In the genomic region with DNA sequence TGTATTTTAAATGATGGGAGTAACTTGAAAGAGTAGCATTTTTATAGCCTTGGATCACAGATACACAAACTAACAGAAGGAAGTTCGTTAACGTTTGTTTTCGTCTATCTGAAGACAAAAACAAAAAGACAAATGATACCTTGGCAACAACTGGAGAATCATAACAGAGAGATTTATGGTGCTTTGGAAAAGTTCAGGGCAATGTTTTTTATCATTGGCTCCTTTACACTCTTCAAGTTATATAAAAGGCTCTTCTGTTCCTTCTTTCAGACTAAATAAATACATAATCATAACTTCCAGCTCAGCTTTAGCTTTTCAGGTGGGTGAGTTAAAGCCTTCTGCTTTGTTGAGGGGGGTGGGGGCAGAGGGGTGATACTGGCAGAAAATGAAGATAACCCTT, we compare ENCODE assay signal across 24 cellular contexts.
DNase-seq lines count a peak whose midpoint lies in the region; ATAC-seq, FAIRE-seq and TF ChIP-seq lines count a peak whose summit lies in the region.
"Had no signal": no experiment of that assay in that cellular context is flagged by ENCODE, and none has a peak within 500 bp of the region (broad histone marks: within the 10 kb centered on the region; RNA-seq: fewer than 3 reads in every experiment).

No MANE protein-coding gene starts in this region.

- FAIRE-seq in islet of Langerhans (lab: Jason Lieb, UNC), result peak; percentile 36
- FAIRE-seq: A204.1, HTR-8/SVneo, RCC 7860 had no signal

- H3K27ac ChIP-seq in heart right ventricle (peak overlapping the region in 7 of 10 donors; percentile 7 to 80 (median 38)), OCI-LY7 (ENCODE audit: low read depth, low read length, poor library complexity, severe bottlenecking) (no peak overlapping the region), upper lobe of right lung (peak overlapping the region; percentile 6), sigmoid colon (peak overlapping the region in 2 of 4 donors; percentile 35 to 56)

- no peaks in the 10 kb centered on the region for H4K20me1 ChIP-seq in OCI-LY7 (ENCODE audit: insufficient read depth, low read length)

- CTCF ChIA-PET in OCI-LY7 (lab: Charles Lee; ENCODE audit: unreplicated experiment), result interaction anchor here (0.6 kb wide), 1 partner anchor 722 kb away, joined by 3 read pairs; no protein-coding TSS in a partner anchor

- H3K79me2 ChIP-seq in OCI-LY7 (ENCODE audit: insufficient read depth, low read depth, low read length), result no peaks in the 10 kb centered on the region

- H3K4me3 ChIP-seq in heart right ventricle (no peak overlapping the region), OCI-LY7 (ENCODE audit: low read depth, low read length, poor library complexity, severe bottlenecking) (no peak overlapping the region), upper lobe of right lung (no peak overlapping the region), sigmoid colon (no peak overlapping the region)

- H3K4me1 ChIP-seq in heart right ventricle, result peaks cover 3 to 72% (median 32%) of the 10 kb centered on the region in 9 donors
- no peaks in the 10 kb centered on the region for H3K4me1 ChIP-seq in OCI-LY7 (ENCODE audit: insufficient read depth, low read length, poor library complexity, severe bottlenecking)
- peaks cover 3% of the 10 kb centered on the region for H3K4me1 ChIP-seq in upper lobe of right lung
- H3K4me1 ChIP-seq in sigmoid colon, result peaks cover 0 to 26% (median 22%) of the 10 kb centered on the region in 4 donors

- no peak for TF ChIP-seq EP300 in sigmoid colon (IDR thresholded peaks at IDR 0.05)

- no peak for ATAC-seq in heart right ventricle
- no peak for ATAC-seq in Right ventricle myocardium superior (ENCODE audit: poor library complexity)
- no peak for ATAC-seq in upper lobe of right lung

- WGBS in heart right ventricle, 2 donors, result 30 to 58% methylated on average over 3 of the region's 3 CpGs
- 9 to 44% methylated on average over 3 of the region's 3 CpGs for WGBS in sigmoid colon, 2 donors

- no peaks in the 10 kb centered on the region for H3K9me3 ChIP-seq in heart right ventricle
- H3K9me3 ChIP-seq in OCI-LY7 (ENCODE audit: low read length), result no peaks in the 10 kb centered on the region
- no peaks in the 10 kb centered on the region for H3K9me3 ChIP-seq in upper lobe of right lung
- H3K9me3 ChIP-seq in sigmoid colon, result no peaks in the 10 kb centered on the region
- H3K9me3 ChIP-seq: BE2C had no signal

- POLR2A ChIA-PET in OCI-LY7 (lab: Charles Lee), result interaction anchor here (0.6 to 1.9 kb wide), 3 partner anchors 20 to 82 kb away, joined by 3 to 5 read pairs (median 3); no protein-coding TSS in a partner anchor

- H3K36me3 ChIP-seq in heart right ventricle (no peaks in the 10 kb centered on the region), OCI-LY7 (ENCODE audit: insufficient read depth, low read length) (no peaks in the 10 kb centered on the region), upper lobe of right lung (no peaks in the 10 kb centered on the region), sigmoid colon (no peaks in the 10 kb centered on the region)
- H3K36me3 ChIP-seq: BE2C had no signal

- H3K9me2 ChIP-seq in OCI-LY7 (ENCODE audit: insufficient read depth, low read length), result no peaks in the 10 kb centered on the region

- H2AFZ ChIP-seq in OCI-LY7 (ENCODE audit: low read length), result 0 out of 2 replicates have a peak overlapping the region, but pooled peaks have one; percentile 28

- no peak overlapping the region for H3K4me2 ChIP-seq in OCI-LY7 (ENCODE audit: low read length)

- H3K27me3 ChIP-seq in heart right ventricle, result no peaks in the 10 kb centered on the region
- no peaks in the 10 kb centered on the region for H3K27me3 ChIP-seq in upper lobe of right lung
- H3K27me3 ChIP-seq in sigmoid colon, result no peaks in the 10 kb centered on the region
- H3K27me3 ChIP-seq: BE2C had no signal

- no TSS peak for BruUV-seq in OCI-LY7 (replicated peaks; lab: Mats Ljungman, UMichigan)

- no peak for TF ChIP-seq POLR2A in sigmoid colon (IDR thresholded peaks at IDR 0.05)

- DNase-seq in heart right ventricle, result no peak
- no peak for DNase-seq in Right ventricle myocardium superior
- no peak for DNase-seq in OCI-LY7 (ENCODE audit: low spot score)
- DNase-seq in upper lobe of right lung, result no peak
- DNase-seq in epidermal melanocyte (ENCODE audit: insufficient read length, low spot score), result no peak
- DNase-seq in hepatic stellate cell (ENCODE audit: low spot score), result no peak
- no peak for DNase-seq in sigmoid colon
- DNase-seq: BE2C; CD4-positive, CD25-positive, alpha-beta regulatory T cell; COR-L47; GDM1; HCEC 1CT; Kasumi-1; NCI-H1092 treated with DMSO at 0.1 percent for 48 hours; NCI-H146; NCI-H2029 treated with DMSO at 0.1 percent for 48 hours; NCI-H2171 treated with DMSO at 0.1 percent for 48 hours; NCI-H748 treated with DMSO at 0.1 percent for 48 hours; NK-92 treated with Interleukin-12 subunit alpha and Interleukin-12 subunit beta, amount 100 ng/mL, for 24 hours; SHP77 had no signal

- intact Hi-C loops in heart right ventricle (cut with DNase I), result loop anchor here in 5 of 10 donors (5.0 to 10.0 kb wide), 6 partner anchors 61 to 231 kb away; partner anchors contain the start of gene VLDLR (in 3 of the 5)
- intact Hi-C loops in Right ventricle myocardium superior (cut with DNase I), result loop anchor here (10.0 kb wide), 1 partner anchor 71 kb away; no protein-coding TSS in a partner anchor
- intact Hi-C loops in OCI-LY7 (cut with micrococcal nuclease; ENCODE audit: unreplicated experiment), result no loop called here
- intact Hi-C loops in upper lobe of right lung (cut with DNase I), result no loop called here
- intact Hi-C loops in sigmoid colon (cut with DNase I), result loop anchor here (5.0 kb wide), 1 partner anchor 129 kb away; the partner anchor contains the start of gene VLDLR

- TF ChIP-seq CTCF in heart right ventricle (IDR thresholded peaks at IDR 0.05) (no peak), OCI-LY7 (conservative IDR thresholded peaks at IDR 0.05; ENCODE audit: low read length) (no peak), upper lobe of right lung (IDR thresholded peaks at IDR 0.05) (no peak), sigmoid colon (IDR thresholded peaks at IDR 0.05) (no peak)

Comparison
In these comparisons a context has a peak if more than half of its experiments do, and no peak if none do; other contexts are left out.
1. intact Hi-C loops: an anchor here in Right ventricle myocardium superior (10.0 kb wide) and sigmoid colon (5.0 kb wide); none called in OCI-LY7 and upper lobe of right lung.